ENCODE assay signal across 1 cellular context in the genomic region with DNA sequence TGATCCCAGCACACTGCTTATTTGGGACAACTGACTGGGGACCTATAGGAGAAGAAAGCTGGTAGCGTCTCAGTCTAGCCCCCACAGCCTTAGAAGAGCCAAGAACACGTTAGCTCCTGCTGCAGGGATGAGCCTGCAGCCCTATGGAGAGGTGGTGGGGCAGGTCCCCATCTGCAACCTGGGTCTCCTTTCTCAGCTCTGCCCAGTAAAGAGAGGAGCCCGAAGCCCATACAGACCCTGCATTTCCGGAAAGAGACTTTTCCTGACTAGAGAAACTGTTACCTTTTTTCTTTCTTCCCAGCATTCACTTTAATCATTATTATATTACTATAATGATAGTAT.
TF ChIP-seq lines count a peak whose summit lies in the region.

No MANE protein-coding gene starts in this region.

TF ChIP-seq in A549, 52 proteins besides CTCF, POLR2A, EP300 and RAD21 (continued from another document):
- TF ChIP-seq, protein P1, sequence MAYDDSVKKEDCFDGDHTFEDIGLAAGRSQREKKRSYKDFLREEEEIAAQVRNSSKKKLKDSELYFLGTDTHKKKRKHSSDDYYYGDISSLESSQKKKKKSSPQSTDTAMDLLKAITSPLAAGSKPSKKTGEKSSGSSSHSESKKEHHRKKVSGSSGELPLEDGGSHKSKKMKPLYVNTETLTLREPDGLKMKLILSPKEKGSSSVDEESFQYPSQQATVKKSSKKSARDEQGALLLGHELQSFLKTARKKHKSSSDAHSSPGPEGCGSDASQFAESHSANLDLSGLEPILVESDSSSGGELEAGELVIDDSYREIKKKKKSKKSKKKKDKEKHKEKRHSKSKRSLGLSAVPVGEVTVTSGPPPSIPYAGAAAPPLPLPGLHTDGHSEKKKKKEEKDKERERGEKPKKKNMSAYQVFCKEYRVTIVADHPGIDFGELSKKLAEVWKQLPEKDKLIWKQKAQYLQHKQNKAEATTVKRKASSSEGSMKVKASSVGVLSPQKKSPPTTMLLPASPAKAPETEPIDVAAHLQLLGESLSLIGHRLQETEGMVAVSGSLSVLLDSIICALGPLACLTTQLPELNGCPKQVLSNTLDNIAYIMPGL (CRISPR knock-in tag; IDR thresholded peaks at IDR 0.05; ENCODE audit: borderline replicate concordance), result no peak
- TF ChIP-seq, protein P2, sequence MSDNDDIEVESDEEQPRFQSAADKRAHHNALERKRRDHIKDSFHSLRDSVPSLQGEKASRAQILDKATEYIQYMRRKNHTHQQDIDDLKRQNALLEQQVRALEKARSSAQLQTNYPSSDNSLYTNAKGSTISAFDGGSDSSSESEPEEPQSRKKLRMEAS (IDR thresholded peaks at IDR 0.05), result no peak
- TF ChIP-seq FOSL2 (IDR thresholded peaks at IDR 0.05), result no peak
- TF ChIP-seq FOSL2 (CRISPR knock-in tag; IDR thresholded peaks at IDR 0.05), result no peak
- TF ChIP-seq, protein P3, sequence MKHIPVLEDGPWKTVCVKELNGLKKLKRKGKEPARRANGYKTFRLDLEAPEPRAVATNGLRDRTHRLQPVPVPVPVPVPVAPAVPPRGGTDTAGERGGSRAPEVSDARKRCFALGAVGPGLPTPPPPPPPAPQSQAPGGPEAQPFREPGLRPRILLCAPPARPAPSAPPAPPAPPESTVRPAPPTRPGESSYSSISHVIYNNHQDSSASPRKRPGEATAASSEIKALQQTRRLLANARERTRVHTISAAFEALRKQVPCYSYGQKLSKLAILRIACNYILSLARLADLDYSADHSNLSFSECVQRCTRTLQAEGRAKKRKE (CRISPR knock-in tag; IDR thresholded peaks at IDR 0.05; ENCODE audit: low read depth), result no peak
TF ChIP-seq in A549: peak in this region for 0.
